Comparison of ENCODE assay signal across 24 cellular contexts in the genomic region with DNA sequence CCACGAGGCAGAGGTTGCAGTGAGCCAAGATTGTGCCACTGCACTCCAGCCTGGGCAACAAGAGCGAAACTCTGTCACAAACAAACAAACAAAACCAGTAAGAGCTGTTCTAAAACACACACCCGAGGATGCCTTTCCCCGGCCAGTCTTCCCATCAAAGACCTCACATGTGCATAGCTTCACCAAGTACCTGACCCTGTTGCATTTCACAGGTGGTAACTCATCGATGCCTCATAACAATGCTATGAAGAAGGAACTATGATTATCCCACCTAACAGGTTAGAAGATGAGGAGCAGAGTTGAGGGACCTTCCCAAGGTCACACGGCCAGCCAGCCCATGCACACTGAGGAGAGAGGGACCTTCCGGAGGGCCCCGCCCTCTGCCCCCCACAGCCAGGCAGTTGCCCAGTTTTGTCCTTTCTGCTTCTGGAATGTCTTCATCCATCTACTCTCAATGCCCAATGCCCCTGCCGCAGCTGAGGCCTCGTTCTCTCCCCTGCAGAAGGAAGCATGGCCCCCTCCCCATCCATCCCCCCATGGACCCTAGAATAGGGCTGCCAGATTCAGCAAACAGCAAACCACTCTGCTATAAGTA. TPM values are rescaled to one million over a fixed set of nuclear protein-coding genes. Genes with fewer than 3 reads are reported as not detected.
A peak's percentile ranks its signal among the peaks of the same experiment; 100 is the strongest.
DNase-seq lines count a peak whose midpoint lies in the region; ATAC-seq, FAIRE-seq and TF ChIP-seq lines count a peak whose summit lies in the region.
"Had no signal": no experiment of that assay in that cellular context is flagged by ENCODE, and none has a peak within 500 bp of the region (broad histone marks: within the 10 kb centered on the region; RNA-seq: fewer than 3 reads in every experiment).

No MANE protein-coding gene starts in this region.

- 42 to 54% methylated on average over 6 to 9 of the region's 10 CpGs for WGBS in body of pancreas, 2 donors

- ATAC-seq in body of pancreas: peak; percentile 4

- peaks cover 66% of the 10 kb centered on the region for H3K4me1 ChIP-seq in body of pancreas
- H3K4me1 ChIP-seq in kidney (ENCODE audit: control insufficient read depth in 1 of 2, insufficient read depth in 1 of 2, low read depth in 1 of 2, low read length in 2 of 2): peaks cover 3% of the 10 kb centered on the region in 2 donors
- H3K4me1 ChIP-seq: SJCRH30 had no signal

- H3K9me3 ChIP-seq in body of pancreas: no peaks in the 10 kb centered on the region
- no peaks in the 10 kb centered on the region for H3K9me3 ChIP-seq in kidney (ENCODE audit: control insufficient read depth in 1 of 2, low read length in 2 of 2)
- H3K9me3 ChIP-seq: esophagus muscularis mucosa, SJCRH30, tibial artery had no signal

- peak; percentile 20 for DNase-seq in NCI-H2196 (lab: John Stamatoyannopoulos, UW; ENCODE audit: unreplicated experiment)
- DNase-seq in NCI-H2196 treated with DMSO at 0.1 percent for 48 hours (lab: John Stamatoyannopoulos, UW; ENCODE audit: unreplicated experiment): no peak
- no peak for DNase-seq in body of pancreas
- peak; percentile 51 for DNase-seq in kidney
- DNase-seq in activated T-cell treated with anti-CD3 and anti-CD28 coated beads, Interleukin-2, amount 50 U/mL, for 1 hour: no peak
- DNase-seq in NCI-H1048 (lab: John Stamatoyannopoulos, UW): no peak
- DNase-seq in T-helper 9 cell: no peak
- DNase-seq: activated CD4-positive, alpha-beta T cell treated with anti-CD3 and anti-CD28 coated beads, Interleukin-2, amount 10 ng/mL, durations not matched to agents 7 days and 5 days; activated naive CD4-positive, alpha-beta T cell treated with anti-CD3 and anti-CD28 coated beads, Interleukin-2, amount 50 U/mL, for 16 hours; dermis blood vessel endothelial cell; DND-41; glutamatergic neuron; naive B cell; NCI-H1436; stimulated activated CD4-positive, alpha-beta T cell treated with anti-CD3 and anti-CD28 coated beads, Interleukin-12 subunit alpha, Interleukin-12 subunit beta, amount 100 ng/mL, for 4 hours; tibial artery had no signal

- H3K27ac ChIP-seq in body of pancreas: peak overlapping the region; percentile 2 to 86 (median 74)
- H3K27ac ChIP-seq in kidney (ENCODE audit: low read depth in 2 of 2, low read length in 2 of 2): no peak overlapping the region
- H3K27ac ChIP-seq in temporal lobe (ENCODE audit: low read depth, low read length): peak overlapping the region; percentile 38
- H3K27ac ChIP-seq: esophagus muscularis mucosa, SJCRH30, tibial artery had no signal

- H3K4me3 ChIP-seq in body of pancreas (no peak overlapping the region), kidney (ENCODE audit: low read length in 2 of 2) (no peak overlapping the region)
- H3K4me3 ChIP-seq: esophagus muscularis mucosa, SJCRH30, tibial artery had no signal

- no peak for TF ChIP-seq POLR2A in body of pancreas (IDR thresholded peaks at IDR 0.05)

- TF ChIP-seq CTCF in body of pancreas (IDR thresholded peaks at IDR 0.05) (no peak), kidney (IDR thresholded peaks at IDR 0.05; ENCODE audit: borderline replicate concordance, extremely low read depth, insufficient read depth) (no peak)

- H3K27me3 ChIP-seq in body of pancreas: no peaks in the 10 kb centered on the region

- intact Hi-C loops in body of pancreas (cut with DNase I): no loop called here
- intact Hi-C loops in kidney (cut with DNase I): no loop called here

- no peak for FAIRE-seq in kidney (lab: Jason Lieb, UNC)
- FAIRE-seq: H54 had no signal

- no peak overlapping the region for H3K9ac ChIP-seq in kidney (ENCODE audit: low read length in 2 of 2)

- no peaks in the 10 kb centered on the region for H3K36me3 ChIP-seq in body of pancreas (replicated peaks in 1 of 2; ENCODE audit: insufficient read depth in 1 of 2, low read depth in 2 of 2)
- no peaks in the 10 kb centered on the region for H3K36me3 ChIP-seq in kidney (ENCODE audit: control insufficient read depth in 1 of 2, insufficient read depth in 2 of 2, low read length in 2 of 2)
- H3K36me3 ChIP-seq: esophagus muscularis mucosa, SJCRH30, tibial artery had no signal

RNA-seq across cellular contexts. Expression of a gene that starts 16.8 kb away (rescaled TPM):
- 100 to 1,000 TPM; 182 to 290 TPM for total RNA-seq in body of pancreas
- 208 TPM for total RNA-seq in kidney
- polyA plus RNA-seq in kidney (ENCODE audit: insufficient read depth, low read depth, low replicate concordance): 48.6 TPM
- total RNA-seq in temporal lobe: 22.6 TPM

RNA-seq across cellular contexts. Expression of a gene that starts 17.0 kb away (rescaled TPM):
- 10 to 100 TPM; 20.5 to 88.7 TPM for total RNA-seq in body of pancreas
- total RNA-seq in kidney: 1.5 TPM
- 1.9 TPM for polyA plus RNA-seq in kidney (ENCODE audit: insufficient read depth, low read depth, low replicate concordance)
- 79.7 TPM for total RNA-seq in temporal lobe
- total RNA-seq: dermis blood vessel endothelial cell, lung microvascular endothelial cell, NCI-H460, pulmonary artery endothelial cell, SJCRH30 had no signal
- polyA plus RNA-seq: CD14-positive monocyte had no signal

RNA-seq across cellular contexts. Expression of a gene that starts 31.3 kb away (rescaled TPM):
- total RNA-seq in body of pancreas (10 to 100 TPM; 21.8 to 25.7 TPM), kidney (6.8 TPM), temporal lobe (2.7 TPM)
- 2.0 TPM for polyA plus RNA-seq in kidney (ENCODE audit: insufficient read depth, low read depth, low replicate concordance)

RNA-seq across cellular contexts. Expression of a gene that starts 40.9 kb away (rescaled TPM):
- total RNA-seq in body of pancreas (10 to 100 TPM; 18.2 to 92.9 TPM), kidney (29.9 TPM), temporal lobe (1.7 TPM)
- 19.3 TPM for polyA plus RNA-seq in kidney (ENCODE audit: insufficient read depth, low read depth, low replicate concordance)
- total RNA-seq: activated CD4-positive, alpha-beta T cell treated with anti-CD3 and anti-CD28 coated beads, Interleukin-2, amount 10 ng/mL, durations not matched to agents 7 days and 5 days had no signal
- polyA plus RNA-seq: CD14-positive monocyte had no signal

Comparison
In these comparisons a context has a peak if more than half of its experiments do, and no peak if none do; other contexts are left out.
1. DNase-seq: peak in NCI-H2196 (single experiment) and kidney (single experiment); none in NCI-H2196 treated with DMSO at 0.1 percent for 48 hours (single experiment), body of pancreas (0 of 4), activated T-cell treated with anti-CD3 and anti-CD28 coated beads, Interleukin-2, amount 50 U/mL, for 1 hour (single experiment), NCI-H1048 (single experiment) and T-helper 9 cell (single experiment).
2. H3K27ac ChIP-seq: peak in body of pancreas (4 of 4) and temporal lobe (single experiment); none in kidney (0 of 2).